Comparison of ENCODE assay signal across 13 cellular contexts in genomic region chr5:40165789-40166728, GRCh38.
DNase-seq lines count a peak whose midpoint lies in the region; ATAC-seq, FAIRE-seq and TF ChIP-seq lines count a peak whose summit lies in the region.
"Had no signal": no experiment of that assay in that cellular context is flagged by ENCODE, and none has a peak within 500 bp of the region (broad histone marks: within the 10 kb centered on the region; RNA-seq: fewer than 3 reads in every experiment).

No MANE protein-coding gene starts in this region.

- H3K79me2 ChIP-seq in PC-9 (ENCODE audit: low read depth), result no peaks in the 10 kb centered on the region

- H3K9me3 ChIP-seq in PC-9 (ENCODE audit: insufficient read depth, low read depth), result peaks cover 9% of the 10 kb centered on the region

- H3K36me3 ChIP-seq in PC-9 (ENCODE audit: low read depth), result no peaks in the 10 kb centered on the region
- H3K36me3 ChIP-seq: upper lobe of left lung had no signal

- POLR2A ChIA-PET in PC-9 (lab: Charles Lee; ENCODE audit: unreplicated experiment), result no interaction called here

- H3K4me1 ChIP-seq in PC-9 (replicated peaks; ENCODE audit: insufficient read depth), result no peaks in the 10 kb centered on the region
- H3K4me1 ChIP-seq: upper lobe of left lung had no signal

- no peaks in the 10 kb centered on the region for H3K27me3 ChIP-seq in PC-9 (ENCODE audit: insufficient read depth, low read depth)
- H3K27me3 ChIP-seq: upper lobe of left lung had no signal

- DNase-seq in stimulated activated CD4-positive, alpha-beta T cell treated with anti-CD3 and anti-CD28 coated beads, Interleukin-4, amount 100 ng/mL, for 24 hours, result peak; percentile 11
- DNase-seq in stimulated activated CD4-positive, alpha-beta T cell treated with anti-CD3 and anti-CD28 coated beads, Interleukin-2, amount 100 ng/mL, for 24 hours, result no peak
- DNase-seq in PC-9 (no peak), fibroblast of mammary gland (ENCODE audit: low read depth) (peak; percentile 38), activated gamma-delta T cell treated with Interleukin-2 at 50 U/mL for 16 hours (no peak), GM12891 (ENCODE audit: insufficient read length, low spot score) (no peak), NCI-H1092 (lab: John Stamatoyannopoulos, UW) (no peak)
- DNase-seq: activated B cell treated with CpG ODN at 0.5 μM for 24 hours; activated effector memory CD4-positive, alpha-beta T cell treated with anti-CD3 and anti-CD28 coated beads, Interleukin-2, amount 50 U/mL, for 16 hours; Right ventricle myocardium superior; upper lobe of left lung had no signal

- no TSS peak for BruUV-seq in PC-9 (replicated peaks; lab: Mats Ljungman, UMichigan)

- H3K9me2 ChIP-seq in PC-9 (ENCODE audit: insufficient read depth), result no peaks in the 10 kb centered on the region

- TF ChIP-seq POLR2A in GM12891 (IDR thresholded peaks at IDR 0.05; ENCODE audit: low read depth, low read length), result no peak

- no peak for ATAC-seq in GM19035 (IDR thresholded peaks at IDR 0.05; ENCODE audit: unreplicated experiment)

- intact Hi-C loops in PC-9 (cut with micrococcal nuclease; ENCODE audit: unreplicated experiment), result loop anchor here (1.0 to 5.0 kb wide), 3 partner anchors 513 to 571 kb away; partner anchors contain the start of gene PTGER4

- 0 out of 2 replicates have a peak, but pooled peaks have one; percentile 30 for TF ChIP-seq CTCF in PC-9 (conservative IDR thresholded peaks at IDR 0.05)
- peak; percentile 9 for TF ChIP-seq CTCF in fibroblast of mammary gland (conservative IDR thresholded peaks at IDR 0.05; ENCODE audit: control insufficient read depth, insufficient read depth, low read depth, low read length)

- H2AFZ ChIP-seq in PC-9, result no peak overlapping the region

- H3K4me3 ChIP-seq in PC-9 (no peak overlapping the region), fibroblast of mammary gland (ENCODE audit: control insufficient read depth, low read depth, low read length) (no peak overlapping the region)
- H3K4me3 ChIP-seq: upper lobe of left lung had no signal

- no peaks in the 10 kb centered on the region for H3F3A ChIP-seq in PC-9 (ENCODE audit: insufficient read depth, low read depth)

- H4K20me1 ChIP-seq in PC-9 (ENCODE audit: insufficient read depth), result no peaks in the 10 kb centered on the region

- no peak overlapping the region for H3K27ac ChIP-seq in PC-9
- H3K27ac ChIP-seq: KMS-11, upper lobe of left lung had no signal

- FAIRE-seq in GM12891 (lab: Jason Lieb, UNC), result no peak

- CTCF ChIA-PET in PC-9 (lab: Charles Lee), result no interaction called here

- H3K4me2 ChIP-seq in PC-9, result no peak overlapping the region
- H3K4me2 ChIP-seq: KMS-11 had no signal

TF ChIP-seq in GM12891, 5 proteins besides CTCF, POLR2A, EP300 and RAD21:
- TF ChIP-seq PAX5 (IDR thresholded peaks at IDR 0.05; ENCODE audit: insufficient read depth, low read length, severe bottlenecking) (no peak), TAF1 (IDR thresholded peaks at IDR 0.05; ENCODE audit: low read depth, low read length) (no peak), SPI1 (IDR thresholded peaks at IDR 0.05; ENCODE audit: low read depth, low read length) (no peak), POU2F2 (IDR thresholded peaks at IDR 0.05; ENCODE audit: low read depth, low read length) (no peak), POLR2AphosphoS5 (IDR thresholded peaks at IDR 0.05; ENCODE audit: low read depth, low read length) (no peak)

Comparison
In these comparisons a context has a peak if more than half of its experiments do, and no peak if none do; other contexts are left out.
1. DNase-seq: peak in stimulated activated CD4-positive, alpha-beta T cell treated with anti-CD3 and anti-CD28 coated beads, Interleukin-4, amount 100 ng/mL, for 24 hours (single experiment) and fibroblast of mammary gland (single experiment); none in stimulated activated CD4-positive, alpha-beta T cell treated with anti-CD3 and anti-CD28 coated beads, Interleukin-2, amount 100 ng/mL, for 24 hours (0 of 2), PC-9 (0 of 2), activated gamma-delta T cell treated with Interleukin-2 at 50 U/mL for 16 hours (single experiment), GM12891 (single experiment) and NCI-H1092 (single experiment).